Comparison of ENCODE assay signal across 29 cellular contexts in genomic region chr5:56591081-56591480, GRCh38.
"Had no signal": no experiment of that assay in that cellular context is flagged by ENCODE, and none has a peak within 500 bp of the region (broad histone marks: within the 10 kb centered on the region; RNA-seq: fewer than 3 reads in every experiment).

No MANE protein-coding gene starts in this region.

- ATAC-seq: left colon; left lung; lower lobe of right lung; naive thymus-derived CD4-positive, alpha-beta T cell; natural killer cell treated with Interleukin-12 subunit alpha and Interleukin-12 subunit beta and Interleukin-15 and Interleukin-18, amount 100 ng/mL, for 72 hours; sciatic nerve; upper lobe of right lung had no signal

- H3K36me3 ChIP-seq: left lung, lower lobe of right lung, ovary, right atrium auricular region, suprapubic skin, thoracic aorta, tibial artery, upper lobe of right lung had no signal

- H3K27me3 Mint-ChIP-seq: stimulated activated naive CD8-positive, alpha-beta T cell treated with anti-CD3 and anti-CD28 coated beads, Interleukin-15, Interleukin-2, amounts not matched to agents 100 ng/mL and 50 ng/mL, for 24 hours had no signal

- H3K27ac ChIP-seq: left lung, lower lobe of right lung, ovary, right atrium auricular region, skin epidermis, suprapubic skin, thoracic aorta, tibial artery, upper lobe of right lung had no signal

- H3K4me3 ChIP-seq: left lung, lower lobe of right lung, ovary, right atrium auricular region, skin epidermis, suprapubic skin, thoracic aorta, tibial artery, upper lobe of right lung had no signal

- DNase-seq: hypothalamus; immature natural killer cell; kidney; left colon; left lung; lower lobe of right lung; mammary epithelial cell; mesendoderm; naive thymus-derived CD4-positive, alpha-beta T cell; ovary; stimulated activated CD4-positive, alpha-beta T cell treated with anti-CD3 and anti-CD28 coated beads, Interleukin-12 subunit alpha, Interleukin-12 subunit beta, amount 100 ng/mL, for 4 hours; stimulated activated CD4-positive, alpha-beta T cell treated with anti-CD3 and anti-CD28 coated beads, Interleukin-15, amount 100 ng/mL, for 24 hours; stimulated activated CD4-positive, alpha-beta T cell treated with anti-CD3 and anti-CD28 coated beads, Interleukin-2, amount 100 ng/mL, for 24 hours; stimulated activated CD4-positive, alpha-beta T cell treated with anti-CD3 and anti-CD28 coated beads, Interleukin-4, amount 100 ng/mL, for 1 hour; stimulated activated naive CD4-positive, alpha-beta T cell; tibial artery; trophoblast cell; upper lobe of right lung had no signal

- H3K9me3 Mint-ChIP-seq: immature natural killer cell; mesothelial cell of epicardium; natural killer cell treated with Interleukin-12 subunit alpha and Interleukin-12 subunit beta and Interleukin-15 and Interleukin-18, amount 100 ng/mL, for 72 hours; stimulated activated naive CD8-positive, alpha-beta T cell treated with anti-CD3 and anti-CD28 coated beads, Interleukin-15, Interleukin-2, amounts not matched to agents 100 ng/mL and 50 ng/mL, for 24 hours had no signal

- H3K27me3 ChIP-seq: left lung, ovary, right atrium auricular region, suprapubic skin, tibial artery, upper lobe of right lung had no signal

- H3K27ac Mint-ChIP-seq: mesothelial cell of epicardium; natural killer cell treated with Interleukin-12 subunit alpha and Interleukin-12 subunit beta and Interleukin-15 and Interleukin-18, amount 100 ng/mL, for 72 hours; progenitor cell of endocrine pancreas; stimulated activated naive CD8-positive, alpha-beta T cell treated with anti-CD3 and anti-CD28 coated beads, Interleukin-15, Interleukin-2, amounts not matched to agents 100 ng/mL and 50 ng/mL, for 24 hours had no signal

- H3K4me3 Mint-ChIP-seq: immature natural killer cell; mesothelial cell of epicardium; natural killer cell treated with Interleukin-12 subunit alpha and Interleukin-12 subunit beta and Interleukin-15 and Interleukin-18, amount 100 ng/mL, for 72 hours; stimulated activated naive CD8-positive, alpha-beta T cell treated with anti-CD3 and anti-CD28 coated beads, Interleukin-15, Interleukin-2, amounts not matched to agents 100 ng/mL and 50 ng/mL, for 24 hours had no signal

- H3K9me3 ChIP-seq: left lung, lower lobe of right lung, ovary, right atrium auricular region, suprapubic skin, thoracic aorta, tibial artery, upper lobe of right lung had no signal

- H3K36me3 Mint-ChIP-seq: immature natural killer cell; mesothelial cell of epicardium; natural killer cell treated with Interleukin-12 subunit alpha and Interleukin-12 subunit beta and Interleukin-15 and Interleukin-18, amount 100 ng/mL, for 72 hours had no signal

- FAIRE-seq: islet of Langerhans, kidney, urothelium cell line had no signal
